17 cellular contexts compared by ENCODE assay signal in the genomic region with DNA sequence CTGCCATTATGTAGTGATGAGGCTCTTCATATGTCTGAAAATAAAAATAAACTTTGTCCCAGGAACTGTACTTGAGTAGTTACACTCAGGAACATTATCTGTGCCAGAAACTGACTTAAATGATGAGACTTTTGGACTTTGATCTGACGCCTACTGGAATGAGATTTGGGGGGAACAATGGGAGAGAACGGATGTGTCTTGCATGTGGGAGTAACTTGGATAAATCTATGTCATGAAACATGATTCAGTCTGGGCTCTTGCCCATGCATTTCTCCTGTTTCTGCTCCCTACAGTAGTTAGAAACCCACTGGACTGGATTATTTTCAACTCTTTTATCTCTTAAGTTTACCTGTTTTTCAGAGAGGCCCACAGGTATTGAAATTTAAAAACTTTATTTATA.
DNase-seq lines count a peak whose midpoint lies in the region; ATAC-seq and TF ChIP-seq lines count a peak whose summit lies in the region.
"Had no signal": no experiment of that assay in that cellular context is flagged by ENCODE, and none has a peak within 500 bp of the region (broad histone marks: within the 10 kb centered on the region; RNA-seq: fewer than 3 reads in every experiment).

No MANE protein-coding gene starts in this region.

- TF ChIP-seq POLR2A in lower leg skin (IDR thresholded peaks at IDR 0.05) = no peak

- H3K4me1 ChIP-seq in osteoblast (ENCODE audit: insufficient read depth, low read length) = no peaks in the 10 kb centered on the region
- peaks cover 8% of the 10 kb centered on the region for H3K4me1 ChIP-seq in left ventricle myocardium inferior
- H3K4me1 ChIP-seq: BLaER1 had no signal

- ATAC-seq in SK-N-SH treated with all-trans-retinoic acid at 6 μM for 48 hours (peak; percentile 57), Right ventricle myocardium superior (ENCODE audit: poor library complexity) (no peak)
- ATAC-seq: Right ventricle myocardium inferior had no signal

- no peak overlapping the region for H2AFZ ChIP-seq in osteoblast (ENCODE audit: low read length)

- H3K4me2 ChIP-seq in osteoblast (ENCODE audit: insufficient read depth, low read length) = no peak overlapping the region
- H3K4me2 ChIP-seq: BLaER1 had no signal

- H3K9me3 ChIP-seq in osteoblast (ENCODE audit: low read depth, low read length) (no peaks in the 10 kb centered on the region), left ventricle myocardium inferior (replicated peaks) (peaks cover 24% of the 10 kb centered on the region)

- WGBS in lower leg skin, 2 donors = 25 to 26% methylated on average over 2 of the region's 2 CpGs

- intact Hi-C loops in left ventricle myocardium inferior (cut with micrococcal nuclease) (no loop called here), lower leg skin (cut with DNase I; ENCODE audit: low total_unique reads) (no loop called here), Right ventricle myocardium superior (cut with DNase I) (no loop called here)

- no peak overlapping the region for H3K4me3 ChIP-seq in fibroblast of pulmonary artery (replicated peaks; ENCODE audit: low read depth, low read length)
- H3K4me3 ChIP-seq in osteoblast (ENCODE audit: insufficient read depth, low read length) = no peak overlapping the region
- H3K4me3 ChIP-seq in left ventricle myocardium inferior = no peak overlapping the region
- H3K4me3 ChIP-seq in lower leg skin (ENCODE audit: low read depth, poor library complexity, severe bottlenecking) = no peak overlapping the region
- H3K4me3 ChIP-seq: BLaER1 had no signal

- H3K27me3 ChIP-seq in osteoblast (ENCODE audit: insufficient read depth, low read length) (no peaks in the 10 kb centered on the region), left ventricle myocardium inferior (ENCODE audit: low read depth) (no peaks in the 10 kb centered on the region)
- H3K27me3 ChIP-seq: BLaER1 had no signal

- TF ChIP-seq CTCF in fibroblast of pulmonary artery (IDR thresholded peaks at IDR 0.05; ENCODE audit: low read length, missing control alignments) (no peak), osteoblast (IDR thresholded peaks at IDR 0.05; ENCODE audit: extremely low read depth, low read depth, low read length) (no peak), left ventricle myocardium inferior (IDR thresholded peaks at IDR 0.05; ENCODE audit: borderline replicate concordance) (no peak), lower leg skin (IDR thresholded peaks at IDR 0.05) (no peak)

- H3K79me2 ChIP-seq in osteoblast (ENCODE audit: insufficient read depth, low read length) = no peaks in the 10 kb centered on the region

- H3K27ac ChIP-seq in osteoblast (ENCODE audit: low read depth, low read length) (no peak overlapping the region), left ventricle myocardium inferior (replicated peaks) (no peak overlapping the region)
- H3K27ac ChIP-seq: BLaER1 had no signal

- H3K36me3 ChIP-seq in osteoblast (ENCODE audit: insufficient read depth, low read length) = no peaks in the 10 kb centered on the region
- H3K36me3 ChIP-seq in left ventricle myocardium inferior = no peaks in the 10 kb centered on the region
- H3K36me3 ChIP-seq: BLaER1 had no signal

- DNase-seq in fibroblast of pulmonary artery (ENCODE audit: low read depth) (peak; percentile 90), osteoblast (ENCODE audit: insufficient read length, low spot score, missing footprints) (peak; percentile 11), left ventricle myocardium inferior (no peak), NCI-H1436 treated with DMSO at 0.1 percent for 48 hours (lab: John Stamatoyannopoulos, UW) (no peak), lower leg skin (ENCODE audit: low spot score in 2 of 2) (no peak), Right ventricle myocardium superior (no peak)
- DNase-seq: CD8-positive, alpha-beta memory T cell; DND-41; GDM1; HFFc6; KG1; NCI-H1092; NCI-H1694 treated with DMSO at 0.1 percent for 48 hours; NCI-H774 had no signal

- no peaks in the 10 kb centered on the region for H4K20me1 ChIP-seq in osteoblast (ENCODE audit: insufficient read depth, low read length)
- H4K20me1 ChIP-seq: BLaER1 had no signal

TF ChIP-seq in SK-N-SH treated with all-trans-retinoic acid at 6 μM for 48 hours, 23 proteins besides CTCF, POLR2A, EP300 and RAD21:
- TF ChIP-seq ZNF8 (CRISPR knock-in tag; IDR thresholded peaks at IDR 0.05) (no peak), TCF4 (CRISPR knock-in tag; IDR thresholded peaks at IDR 0.05; ENCODE audit: borderline replicate concordance) (no peak), TOX (CRISPR knock-in tag; IDR thresholded peaks at IDR 0.05; ENCODE audit: borderline replicate concordance) (no peak), ZFP30 (CRISPR knock-in tag; IDR thresholded peaks at IDR 0.05) (no peak), OSR1 (CRISPR knock-in tag; IDR thresholded peaks at IDR 0.05) (no peak), TSHZ2 (CRISPR knock-in tag; IDR thresholded peaks at IDR 0.05) (no peak), CSDC2 (CRISPR knock-in tag; IDR thresholded peaks at IDR 0.05) (no peak), BACH2 (CRISPR knock-in tag; IDR thresholded peaks at IDR 0.05; ENCODE audit: borderline replicate concordance) (no peak), ZNF565 (CRISPR knock-in tag; conservative IDR thresholded peaks at IDR 0.05; ENCODE audit: low read depth) (no peak), ZNF70 (CRISPR knock-in tag; IDR thresholded peaks at IDR 0.05) (no peak), ARNTL (CRISPR knock-in tag; IDR thresholded peaks at IDR 0.05; ENCODE audit: borderline replicate concordance, low read depth) (no peak), SNAI2 (CRISPR knock-in tag; IDR thresholded peaks at IDR 0.05) (no peak), ZC3H10 (CRISPR knock-in tag; IDR thresholded peaks at IDR 0.05) (no peak), ISL1 (CRISPR knock-in tag; IDR thresholded peaks at IDR 0.05) (no peak), RARB (CRISPR knock-in tag; IDR thresholded peaks at IDR 0.05) (no peak), ESRRG (CRISPR knock-in tag; IDR thresholded peaks at IDR 0.05) (no peak)
- TF ChIP-seq, protein P1, sequence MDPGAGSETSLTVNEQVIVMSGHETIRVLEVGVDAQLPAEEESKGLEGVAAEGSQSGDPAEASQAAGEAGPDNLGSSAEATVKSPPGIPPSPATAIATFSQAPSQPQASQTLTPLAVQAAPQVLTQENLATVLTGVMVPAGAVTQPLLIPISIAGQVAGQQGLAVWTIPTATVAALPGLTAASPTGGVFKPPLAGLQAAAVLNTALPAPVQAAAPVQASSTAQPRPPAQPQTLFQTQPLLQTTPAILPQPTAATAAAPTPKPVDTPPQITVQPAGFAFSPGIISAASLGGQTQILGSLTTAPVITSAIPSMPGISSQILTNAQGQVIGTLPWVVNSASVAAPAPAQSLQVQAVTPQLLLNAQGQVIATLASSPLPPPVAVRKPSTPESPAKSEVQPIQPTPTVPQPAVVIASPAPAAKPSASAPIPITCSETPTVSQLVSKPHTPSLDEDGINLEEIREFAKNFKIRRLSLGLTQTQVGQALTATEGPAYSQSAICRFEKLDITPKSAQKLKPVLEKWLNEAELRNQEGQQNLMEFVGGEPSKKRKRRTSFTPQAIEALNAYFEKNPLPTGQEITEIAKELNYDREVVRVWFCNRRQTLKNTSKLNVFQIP (CRISPR knock-in tag; IDR thresholded peaks at IDR 0.05; ENCODE audit: borderline replicate concordance, low read depth) = no peak

Comparison
In these comparisons a context has a peak if more than half of its experiments do, and no peak if none do; other contexts are left out.
1. DNase-seq: peak in fibroblast of pulmonary artery (single experiment) and osteoblast (single experiment); none in left ventricle myocardium inferior (single experiment), NCI-H1436 treated with DMSO at 0.1 percent for 48 hours (single experiment), lower leg skin (0 of 2) and Right ventricle myocardium superior (single experiment).